Comparison of ENCODE assay signal across 8 cellular contexts in the genomic region with DNA sequence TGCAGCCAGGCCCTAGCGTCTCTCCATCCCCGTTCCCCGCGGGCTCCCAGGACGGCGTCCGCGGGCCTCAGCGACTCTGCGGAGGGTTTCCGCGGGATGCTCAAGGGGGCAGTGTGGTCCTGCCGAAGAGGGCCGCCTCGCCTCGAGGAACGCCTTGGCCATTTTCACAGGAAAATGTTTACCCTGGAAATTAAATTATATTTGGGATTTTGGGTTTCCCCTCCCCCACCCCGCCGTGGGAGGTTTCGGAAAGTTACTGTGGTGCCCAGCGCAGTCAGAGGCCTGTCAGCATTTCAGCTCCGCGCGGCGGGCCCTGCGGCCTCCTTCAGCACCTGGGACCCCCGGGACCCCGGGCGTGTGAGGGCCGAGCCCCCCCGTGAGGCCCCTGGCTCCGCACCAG.
A peak's percentile ranks its signal among the peaks of the same experiment; 100 is the strongest.
DNase-seq lines count a peak whose midpoint lies in the region; ATAC-seq and TF ChIP-seq lines count a peak whose summit lies in the region.

No MANE protein-coding gene starts in this region.

- peak; percentile 23 for TF ChIP-seq CTCF in CD14-positive monocyte (IDR thresholded peaks at IDR 0.05)

- H3K9me3 Mint-ChIP-seq in CD14-positive monocyte = peaks cover 0 to 11% (median 4%) of the 10 kb centered on the region in 7 donors

- no peak for DNase-seq in CD14-positive monocyte (ENCODE audit: low spot score)
- peak; percentile 63 for DNase-seq in HuH-7 (ENCODE audit: low spot score)
- DNase-seq in cerebellar cortex (ENCODE audit: low spot score) = peak; percentile 5
- DNase-seq in left kidney (ENCODE audit: low read depth, low spot score) = peak; percentile 87
- DNase-seq in substantia nigra (lab: John Stamatoyannopoulos, UW) = peak in 32 of 49 donors; percentile 1 to 54 (median 19)
- DNase-seq in NCI-H2029 treated with DMSO at 0.1 percent for 48 hours (lab: John Stamatoyannopoulos, UW) = no peak
- DNase-seq in SIG-M5 (lab: John Stamatoyannopoulos, UW) = no peak

- intact Hi-C loops in CD14-positive monocyte (cut with micrococcal nuclease) = no loop called here

- ATAC-seq in HG03196 (IDR thresholded peaks at IDR 0.05; ENCODE audit: unreplicated experiment) = no peak

- no peak overlapping the region for H3K27ac ChIP-seq in substantia nigra (ENCODE audit: low read depth, low read length, poor library complexity, severe bottlenecking)

- no peaks in the 10 kb centered on the region for H3K36me3 Mint-ChIP-seq in CD14-positive monocyte

- peaks cover 3 to 14% (median 9%) of the 10 kb centered on the region in 3 donors for H3K27me3 Mint-ChIP-seq in CD14-positive monocyte (ENCODE audit: low read depth in 3 of 3)

- H3K4me1 Mint-ChIP-seq in CD14-positive monocyte = peaks cover 4% of the 10 kb centered on the region

- no peak overlapping the region for H3K27ac Mint-ChIP-seq in CD14-positive monocyte

- peak overlapping the region in 1 of 2 donors; percentile 57 for H3K4me3 Mint-ChIP-seq in CD14-positive monocyte

Comparison
In these comparisons a context has a peak if more than half of its experiments do, and no peak if none do; other contexts are left out.
1. DNase-seq: peak in HuH-7 (single experiment), cerebellar cortex (single experiment), left kidney (single experiment) and substantia nigra (32 of 49); none in CD14-positive monocyte (single experiment), NCI-H2029 treated with DMSO at 0.1 percent for 48 hours (single experiment) and SIG-M5 (single experiment).